Comparison of ENCODE assay signal across 8 cellular contexts in genomic region chr19:39407394-39407643, GRCh38. TPM values are rescaled to one million over a fixed set of nuclear protein-coding genes. Genes with fewer than 3 reads are reported as not detected.
DNase-seq lines count a peak whose midpoint lies in the region; ATAC-seq and TF ChIP-seq lines count a peak whose summit lies in the region.

No MANE protein-coding gene starts in this region.

- H3K9me2 ChIP-seq in HCT116 (ENCODE audit: insufficient read depth), result no peaks in the 10 kb centered on the region

- H3K36me3 ChIP-seq in HCT116 (ENCODE audit: control insufficient read depth in 1 of 2, insufficient read depth in 2 of 2, low read length in 2 of 2), result peaks cover 2 to 12% of the 10 kb centered on the region in 2 experiments; a peak in 1 of 4 replicates
- no peaks in the 10 kb centered on the region for H3K36me3 ChIP-seq in iPS DF 6.9 (ENCODE audit: control insufficient read depth, insufficient read depth, low read length)
- peaks cover 4 to 22% (median 16%) of the 10 kb centered on the region in 6 donors for H3K36me3 ChIP-seq in spleen

- H3K4me1 ChIP-seq in HCT116 (ENCODE audit: control insufficient read depth in 1 of 2, insufficient read depth in 2 of 2, low read length in 2 of 2), result peaks cover 47 to 86% of the 10 kb centered on the region in 2 experiments
- peaks cover 13% of the 10 kb centered on the region for H3K4me1 ChIP-seq in iPS DF 6.9 (ENCODE audit: control insufficient read depth, insufficient read depth, low read length)
- H3K4me1 ChIP-seq in spleen, result peaks cover 37 to 79% (median 70%) of the 10 kb centered on the region in 6 donors

- intact Hi-C loops in HCT116 (cut with micrococcal nuclease) (no loop called here), spleen (cut with DNase I; ENCODE audit: low total_unique reads) (no loop called here)
- intact Hi-C loops in activated T-helper 1 cell treated with anti-CD3 and anti-CD28 coated beads, Interleukin-12 subunit alpha, Interleukin-12 subunit beta, Interleukin-2, Interleukin-4 antibody, amounts not matched to agents 30 ng/mL and 10 ng/mL and 1 ng/mL, durations not matched to agents 14 hours and 24 hours and 36 hours (cut with micrococcal nuclease), result no loop called here

- H4K20me1 ChIP-seq in HCT116 (ENCODE audit: insufficient read depth), result peaks cover 5% of the 10 kb centered on the region; the same call in 1 of the 2 replicates

- TF ChIP-seq POLR2A in HCT116 (IDR thresholded peaks at IDR 0.05; ENCODE audit: borderline replicate concordance, extremely low read depth, insufficient read depth, insufficient read length), result no peak
- TF ChIP-seq POLR2A in spleen (IDR thresholded peaks at IDR 0.05), result no peak

- peak overlapping the region; percentile 91 for H3K27ac Mint-ChIP-seq in activated T-helper 1 cell treated with anti-CD3 and anti-CD28 coated beads, Interleukin-12 subunit alpha, Interleukin-12 subunit beta, Interleukin-2, Interleukin-4 antibody, amounts not matched to agents 30 ng/mL and 10 ng/mL and 1 ng/mL, durations not matched to agents 14 hours and 24 hours and 36 hours

- no peaks in the 10 kb centered on the region for H3K27me3 ChIP-seq in HCT116 (ENCODE audit: insufficient read depth, low read length)
- H3K27me3 ChIP-seq in iPS DF 6.9 (ENCODE audit: control insufficient read depth, insufficient read depth, low read length), result no peaks in the 10 kb centered on the region
- H3K27me3 ChIP-seq in spleen (replicated peaks in 1 of 7), result no peaks in the 10 kb centered on the region

- H3K79me2 ChIP-seq in HCT116 (ENCODE audit: insufficient read depth, low read length), result peaks cover 38% of the 10 kb centered on the region

- peak overlapping the region; percentile 97 for H3K9ac ChIP-seq in HCT116 (ENCODE audit: low read length)

- H3K4me3 ChIP-seq in HCT116 (replicated peaks in 1 of 2; ENCODE audit: low read depth in 1 of 2, low read length in 2 of 2) (peak overlapping the region; percentile 90 to 98), iPS DF 6.9 (ENCODE audit: low read length) (peak overlapping the region; percentile 56), spleen (peak overlapping the region; percentile 74 to 100 (median 96))

- BruUV-seq in HCT116 (replicated peaks; lab: Mats Ljungman, UMichigan), result no TSS peak

- no peak for TF ChIP-seq CTCF in HCT116 (IDR thresholded peaks at IDR 0.05 in 2 of 3, conservative IDR thresholded peaks at IDR 0.05 in 1 of 3; ENCODE audit: borderline replicate concordance in 1 of 3, insufficient read depth in 1 of 3, low read depth in 2 of 3, low read length in 2 of 3)
- TF ChIP-seq CTCF in spleen (IDR thresholded peaks at IDR 0.05 in 8 of 11, conservative IDR thresholded peaks at IDR 0.05 in 3 of 11), result no peak

- H3K4me1 Mint-ChIP-seq in activated T-helper 1 cell treated with anti-CD3 and anti-CD28 coated beads, Interleukin-12 subunit alpha, Interleukin-12 subunit beta, Interleukin-2, Interleukin-4 antibody, amounts not matched to agents 30 ng/mL and 10 ng/mL and 1 ng/mL, durations not matched to agents 14 hours and 24 hours and 36 hours (ENCODE audit: low read depth), result peaks cover 58% of the 10 kb centered on the region

- TF ChIP-seq RAD21 in HCT116 (IDR thresholded peaks at IDR 0.05; ENCODE audit: low read depth), result no peak

- RAD21 ChIA-PET in HCT116 (lab: Charles Lee; ENCODE audit: low non-redundant PET in 1 of 2, low total read pairs in 2 of 2, uncharacterized antibody in 2 of 2, unreplicated experiment in 2 of 2), result interaction anchor here in 1 of 2 experiments (0.6 to 1.0 kb wide), 2 partner anchors 9 to 16 kb away, joined by 3 to 4 read pairs; partner anchors contain the start of gene MED29

- no peaks in the 10 kb centered on the region for H3K9me3 ChIP-seq in HCT116 (ENCODE audit: control insufficient read depth in 1 of 2, insufficient read depth in 1 of 2, low read depth in 1 of 2, low read length in 2 of 2)
- no peaks in the 10 kb centered on the region for H3K9me3 ChIP-seq in iPS DF 6.9 (ENCODE audit: control insufficient read depth, insufficient read depth, low read length)
- no peaks in the 10 kb centered on the region for H3K9me3 ChIP-seq in spleen

- no peak overlapping the region for H2AFZ ChIP-seq in HCT116 (ENCODE audit: low read depth, low read length, poor library complexity, severe bottlenecking)

- no CpG with 5 or more reads among the region's 14 CpGs for WGBS in iPS DF 6.9 (ENCODE audit: insufficient coverage, insufficient read length)
- WGBS in spleen, 5 donors, result 0% methylated on average over 6 to 14 of the region's 14 CpGs

- no peaks in the 10 kb centered on the region for H3K9me3 Mint-ChIP-seq in activated T-helper 1 cell treated with anti-CD3 and anti-CD28 coated beads, Interleukin-12 subunit alpha, Interleukin-12 subunit beta, Interleukin-2, Interleukin-4 antibody, amounts not matched to agents 30 ng/mL and 10 ng/mL and 1 ng/mL, durations not matched to agents 14 hours and 24 hours and 36 hours

- ATAC-seq in HCT116, result no peak
- no peak for ATAC-seq in HG02610 (IDR thresholded peaks at IDR 0.05; ENCODE audit: unreplicated experiment)

- H3K4me3 Mint-ChIP-seq in activated T-helper 1 cell treated with anti-CD3 and anti-CD28 coated beads, Interleukin-12 subunit alpha, Interleukin-12 subunit beta, Interleukin-2, Interleukin-4 antibody, amounts not matched to agents 30 ng/mL and 10 ng/mL and 1 ng/mL, durations not matched to agents 14 hours and 24 hours and 36 hours, result peak overlapping the region; percentile 96

- no peaks in the 10 kb centered on the region for H3K27me3 Mint-ChIP-seq in activated T-helper 1 cell treated with anti-CD3 and anti-CD28 coated beads, Interleukin-12 subunit alpha, Interleukin-12 subunit beta, Interleukin-2, Interleukin-4 antibody, amounts not matched to agents 30 ng/mL and 10 ng/mL and 1 ng/mL, durations not matched to agents 14 hours and 24 hours and 36 hours (ENCODE audit: insufficient read depth)

- H3K27ac ChIP-seq in HCT116 (ENCODE audit: low read depth, low read length) (peak overlapping the region; percentile 100), iPS DF 6.9 (ENCODE audit: low read length) (no peak overlapping the region), spleen (peak overlapping the region; percentile 88 to 100 (median 99))

- POLR2A ChIA-PET in HCT116 (lab: Charles Lee), result interaction anchor here (2.5 to 4.1 kb wide), 3 partner anchors 9 to 28 kb away, joined by 17 to 57 read pairs (median 39); partner anchors contain the start of genes MED29, PAF1 and RPS16

- peaks cover 13% of the 10 kb centered on the region for H3K36me3 Mint-ChIP-seq in activated T-helper 1 cell treated with anti-CD3 and anti-CD28 coated beads, Interleukin-12 subunit alpha, Interleukin-12 subunit beta, Interleukin-2, Interleukin-4 antibody, amounts not matched to agents 30 ng/mL and 10 ng/mL and 1 ng/mL, durations not matched to agents 14 hours and 24 hours and 36 hours (ENCODE audit: low read depth)

- DNase-seq in HCT116 (ENCODE audit: low read depth, low spot score), result no peak
- DNase-seq in activated T-helper 1 cell treated with anti-CD3 and anti-CD28 coated beads, Interleukin-12 subunit alpha, Interleukin-12 subunit beta, Interleukin-2, Interleukin-4 antibody, amounts not matched to agents 30 ng/mL and 10 ng/mL and 1 ng/mL, durations not matched to agents 14 hours and 24 hours and 36 hours (ENCODE audit: low spot score), result no peak
- DNase-seq in iPS DF 6.9 (ENCODE audit: low read depth, low spot score), result no peak
- no peak for DNase-seq in spleen
- DNase-seq in stimulated activated CD4-positive, alpha-beta T cell treated with anti-CD3 and anti-CD28 coated beads, Interleukin-4, amount 100 ng/mL, for 4 hours, result no peak
- DNase-seq in NCI-H345 (lab: John Stamatoyannopoulos, UW), result no peak
- DNase-seq in Ammon's horn (ENCODE audit: low spot score), result no peak

- H3K4me2 ChIP-seq in HCT116 (ENCODE audit: low read length), result peak overlapping the region; percentile 92

- CTCF ChIA-PET in HCT116 (lab: Charles Lee), result interaction anchor here (2.4 kb wide), 1 partner anchor 10 kb away, joined by 15 read pairs; no protein-coding TSS in a partner anchor

TF ChIP-seq in HCT116, 20 proteins besides CTCF, POLR2A, EP300 and RAD21:
- no peak for TF ChIP-seq EZH2phosphoT487 (IDR thresholded peaks at IDR 0.05; ENCODE audit: borderline replicate concordance)
TF ChIP-seq in HCT116: peak in this region for 0.

RNA-seq across cellular contexts. Expression of gene ZFP36, which starts 0.7 kb away (rescaled TPM):
- 131 TPM for total RNA-seq in HCT116 (2021; ENCODE audit: unreplicated experiment)
- 236 and 274 TPM in 2 replicates for polyA plus RNA-seq in HCT116 (2012)
- total RNA-seq in activated T-helper 1 cell treated with anti-CD3 and anti-CD28 coated beads, Interleukin-12 subunit alpha, Interleukin-12 subunit beta, Interleukin-2, Interleukin-4 antibody, amounts not matched to agents 30 ng/mL and 10 ng/mL and 1 ng/mL, durations not matched to agents 14 hours and 24 hours and 36 hours, result 31.2 and 32.0 TPM in 2 replicates
- 100 to 1,000 TPM in 6 of 7 donors, 10 to 100 TPM in 1; 91.5 to 396 (median 191) TPM for total RNA-seq in spleen
- 100 to 1,000 TPM in 1 of 3 donors, 10 to 100 TPM in 2; 63.2 to 117 (median 72.6) TPM for polyA plus RNA-seq in spleen

RNA-seq across cellular contexts. Expression of gene PLEKHG2, which starts 5.2 kb away (rescaled TPM):
- total RNA-seq in HCT116 (2021; ENCODE audit: unreplicated experiment), result 29.0 TPM
- 10.6 and 14.6 TPM in 2 replicates for polyA plus RNA-seq in HCT116 (2012)
- 43.9 and 47.3 TPM in 2 replicates for total RNA-seq in activated T-helper 1 cell treated with anti-CD3 and anti-CD28 coated beads, Interleukin-12 subunit alpha, Interleukin-12 subunit beta, Interleukin-2, Interleukin-4 antibody, amounts not matched to agents 30 ng/mL and 10 ng/mL and 1 ng/mL, durations not matched to agents 14 hours and 24 hours and 36 hours
- total RNA-seq in spleen, result 100 to 1,000 TPM in 1 of 7 donors, 10 to 100 TPM in 6; 18.6 to 107 (median 48.4) TPM
- 10 to 100 TPM in 1 of 3 donors, 1 to 10 TPM in 2; 8.9 to 25.8 (median 9.5) TPM for polyA plus RNA-seq in spleen

RNA-seq across cellular contexts. Expression of gene MED29, which starts 16.1 kb away (rescaled TPM):
- total RNA-seq in HCT116 (2021; ENCODE audit: unreplicated experiment) (32.0 TPM), spleen (10 to 100 TPM; 25.7 to 45.7 (median 34.6) TPM)
- polyA plus RNA-seq in HCT116 (2012), result 21.9 and 22.6 TPM in 2 replicates
- total RNA-seq in activated T-helper 1 cell treated with anti-CD3 and anti-CD28 coated beads, Interleukin-12 subunit alpha, Interleukin-12 subunit beta, Interleukin-2, Interleukin-4 antibody, amounts not matched to agents 30 ng/mL and 10 ng/mL and 1 ng/mL, durations not matched to agents 14 hours and 24 hours and 36 hours, result 37.5 and 45.8 TPM in 2 replicates
- 10 to 100 TPM; 15.5 to 28.2 (median 20.5) TPM for polyA plus RNA-seq in spleen

RNA-seq across cellular contexts. Expression of gene PAF1, which starts 16.4 kb away (rescaled TPM):
- total RNA-seq in HCT116 (2021; ENCODE audit: unreplicated experiment) (53.5 TPM), spleen (10 to 100 TPM; 35.0 to 48.1 (median 39.8) TPM)
- polyA plus RNA-seq in HCT116 (2012), result 77.0 and 91.6 TPM in 2 replicates
- 54.8 and 57.3 TPM in 2 replicates for total RNA-seq in activated T-helper 1 cell treated with anti-CD3 and anti-CD28 coated beads, Interleukin-12 subunit alpha, Interleukin-12 subunit beta, Interleukin-2, Interleukin-4 antibody, amounts not matched to agents 30 ng/mL and 10 ng/mL and 1 ng/mL, durations not matched to agents 14 hours and 24 hours and 36 hours
- polyA plus RNA-seq in spleen, result 10 to 100 TPM; 27.4 to 51.3 (median 35.6) TPM

RNA-seq across cellular contexts. Expression of gene RPS16, which starts 28.4 kb away (rescaled TPM):
- 3,365 TPM for total RNA-seq in HCT116 (2021; ENCODE audit: unreplicated experiment)
- polyA plus RNA-seq in HCT116 (2012), result 6,021 and 7,325 TPM in 2 replicates
- total RNA-seq in activated T-helper 1 cell treated with anti-CD3 and anti-CD28 coated beads, Interleukin-12 subunit alpha, Interleukin-12 subunit beta, Interleukin-2, Interleukin-4 antibody, amounts not matched to agents 30 ng/mL and 10 ng/mL and 1 ng/mL, durations not matched to agents 14 hours and 24 hours and 36 hours, result 2,440 and 2,532 TPM in 2 replicates
- 1,000 to 10,000 TPM; 1,378 to 2,109 (median 1,598) TPM for total RNA-seq in spleen
- polyA plus RNA-seq in spleen, result 1,000 to 10,000 TPM; 5,364 to 5,747 (median 5,635) TPM
